In the genomic region with DNA sequence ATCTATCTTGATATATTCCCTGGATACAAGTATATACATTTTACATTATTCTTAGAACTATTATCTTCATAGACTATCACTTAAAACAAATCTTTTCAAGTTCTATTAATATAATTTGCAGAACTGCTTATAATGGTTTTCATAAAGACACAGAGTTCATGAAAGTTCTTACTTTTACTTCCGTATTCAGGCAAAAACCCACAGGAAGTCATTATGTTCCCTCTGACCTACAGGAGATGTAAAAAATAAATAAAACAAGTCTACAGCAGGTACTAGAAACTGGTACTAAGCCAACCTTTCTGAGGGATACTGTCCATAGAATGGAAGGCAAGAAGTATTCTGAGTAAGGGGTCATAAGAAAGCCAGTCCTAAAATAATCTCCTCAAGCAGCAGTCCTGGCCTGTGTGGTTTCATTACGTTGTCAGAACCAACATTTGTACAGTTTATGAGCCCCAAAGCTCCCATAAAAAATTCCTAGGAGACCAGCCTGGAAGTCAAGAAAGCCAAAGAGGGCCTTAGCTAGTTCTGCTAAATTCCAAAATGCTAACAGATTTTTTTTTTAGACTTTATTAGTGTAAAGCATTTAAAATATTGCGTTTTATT, we compare ENCODE assay signal across 1 cellular context.
TF ChIP-seq lines count a peak whose summit lies in the region.

No MANE protein-coding gene starts in this region.

TF ChIP-seq in WTC11, 78 proteins besides CTCF, POLR2A, EP300 and RAD21 (continued from another document):
- TF ChIP-seq ZNF263 (CRISPR knock-in tag; IDR thresholded peaks at IDR 0.05; ENCODE audit: low read depth) (no peak), KAT7 (CRISPR knock-in tag; IDR thresholded peaks at IDR 0.05; ENCODE audit: borderline replicate concordance) (no peak), SP1 (CRISPR knock-in tag; conservative IDR thresholded peaks at IDR 0.05) (no peak)
